12 cellular contexts compared by ENCODE assay signal in genomic region chr9:134895849-134896833, GRCh38. TPM values are rescaled to one million over a fixed set of nuclear protein-coding genes. Genes with fewer than 3 reads are reported as not detected.
DNase-seq lines count a peak whose midpoint lies in the region; ATAC-seq and TF ChIP-seq lines count a peak whose summit lies in the region.
"Had no signal": no experiment of that assay in that cellular context is flagged by ENCODE, and none has a peak within 500 bp of the region (broad histone marks: within the 10 kb centered on the region; RNA-seq: fewer than 3 reads in every experiment).

No MANE protein-coding gene starts in this region.

- CTCF ChIA-PET in activated naive CD4-positive, alpha-beta T cell treated with anti-CD3 and anti-CD28 coated beads for 36 hours (lab: Charles Lee) = no interaction called here

- H3K27me3 ChIP-seq in cardiac muscle cell = no peaks in the 10 kb centered on the region

- peaks cover 6% of the 10 kb centered on the region for H3K9me3 Mint-ChIP-seq in activated naive CD4-positive, alpha-beta T cell treated with anti-CD3 and anti-CD28 coated beads for 36 hours

- peaks cover 8% of the 10 kb centered on the region for H3K27me3 Mint-ChIP-seq in activated naive CD4-positive, alpha-beta T cell treated with anti-CD3 and anti-CD28 coated beads for 36 hours (ENCODE audit: low read depth)

- no peak for TF ChIP-seq CTCF in HFF-Myc (IDR thresholded peaks at IDR 0.05; ENCODE audit: low read depth, low read length, missing control alignments)
- no peak for TF ChIP-seq CTCF in cardiac muscle cell (IDR thresholded peaks at IDR 0.05; ENCODE audit: low read depth, low read length)

- H3K27ac Mint-ChIP-seq in activated naive CD4-positive, alpha-beta T cell treated with anti-CD3 and anti-CD28 coated beads for 36 hours = no peak overlapping the region

- no peak overlapping the region for H3K4me3 Mint-ChIP-seq in activated naive CD4-positive, alpha-beta T cell treated with anti-CD3 and anti-CD28 coated beads for 36 hours

- peak; percentile 86 for DNase-seq in HFF-Myc (ENCODE audit: extremely low read depth, low read depth)
- DNase-seq in T1000 (lab: John Stamatoyannopoulos, UW) = peak; percentile 32
- peak; percentile 39 to 84 for DNase-seq in cardiac muscle cell (ENCODE audit: low read depth in 1 of 2, low spot score in 1 of 2)
- peak; percentile 20 for DNase-seq in stimulated activated CD8-positive, alpha-beta memory T cell treated with anti-CD3 and anti-CD28 coated beads, Interleukin-4, amount 100 ng/mL, for 48 hours
- no peak for DNase-seq in activated naive CD4-positive, alpha-beta T cell treated with anti-CD3 and anti-CD28 coated beads for 36 hours
- DNase-seq in SHP77 treated with DMSO at 0.1 percent for 48 hours (lab: John Stamatoyannopoulos, UW) = no peak
- no peak for DNase-seq in NAMALWA (ENCODE audit: low spot score)
- DNase-seq: activated gamma-delta T cell treated with Interleukin-2 at 50 U/mL for 16 hours, Kasumi-1 had no signal

- intact Hi-C loops in activated naive CD4-positive, alpha-beta T cell treated with anti-CD3 and anti-CD28 coated beads for 36 hours (cut with micrococcal nuclease) = no loop called here

- H3K4me1 ChIP-seq in cardiac muscle cell (ENCODE audit: low read depth) = no peaks in the 10 kb centered on the region

- no peaks in the 10 kb centered on the region for H3K36me3 Mint-ChIP-seq in activated naive CD4-positive, alpha-beta T cell treated with anti-CD3 and anti-CD28 coated beads for 36 hours (ENCODE audit: low read depth)

- H3K36me3 ChIP-seq in cardiac muscle cell = no peaks in the 10 kb centered on the region
- H3K36me3 ChIP-seq: thoracic aorta had no signal

- no peaks in the 10 kb centered on the region for H3K4me1 Mint-ChIP-seq in activated naive CD4-positive, alpha-beta T cell treated with anti-CD3 and anti-CD28 coated beads for 36 hours (ENCODE audit: low read depth)

- H3K4me3 ChIP-seq in HFF-Myc (replicated peaks; ENCODE audit: low read depth, low read length) (no peak overlapping the region), cardiac muscle cell (no peak overlapping the region)
- H3K4me3 ChIP-seq: mucosa of descending colon, thoracic aorta had no signal

- no peak overlapping the region for H3K27ac ChIP-seq in cardiac muscle cell
- H3K27ac ChIP-seq: thoracic aorta had no signal

- H3K9me3 ChIP-seq in cardiac muscle cell (ENCODE audit: low read depth) = no peaks in the 10 kb centered on the region
- H3K9me3 ChIP-seq: mucosa of descending colon, thoracic aorta had no signal

- no peak for ATAC-seq in HG02759 (IDR thresholded peaks at IDR 0.05; ENCODE audit: unreplicated experiment)
- ATAC-seq: mucosa of descending colon had no signal

RNA-seq across cellular contexts. Expression of gene FCN2, which starts 15.5 kb away (rescaled TPM):
- not detected in 2 replicates for total RNA-seq in cardiac muscle cell
- not detected in 2 replicates for polyA plus RNA-seq in cardiac muscle cell
- not detected for total RNA-seq in activated naive CD4-positive, alpha-beta T cell treated with anti-CD3 and anti-CD28 coated beads for 36 hours
- total RNA-seq: mucosa of descending colon, thoracic aorta had no signal

RNA-seq across cellular contexts. Expression of gene FCN1, which starts 21.6 kb away (rescaled TPM):
- total RNA-seq in cardiac muscle cell = not detected in 2 replicates
- not detected in 2 replicates for polyA plus RNA-seq in cardiac muscle cell
- not detected for total RNA-seq in activated naive CD4-positive, alpha-beta T cell treated with anti-CD3 and anti-CD28 coated beads for 36 hours

Comparison
In these comparisons a context has a peak if more than half of its experiments do, and no peak if none do; other contexts are left out.
1. DNase-seq: peak in HFF-Myc (single experiment), T1000 (single experiment), cardiac muscle cell (2 of 2) and stimulated activated CD8-positive, alpha-beta memory T cell treated with anti-CD3 and anti-CD28 coated beads, Interleukin-4, amount 100 ng/mL, for 48 hours (single experiment); none in activated naive CD4-positive, alpha-beta T cell treated with anti-CD3 and anti-CD28 coated beads for 36 hours (single experiment), SHP77 treated with DMSO at 0.1 percent for 48 hours (single experiment) and NAMALWA (single experiment).